ENCODE assay signal across 8 cellular contexts in genomic region chr17:62819511-62820221, GRCh38. TPM values are rescaled to one million over a fixed set of nuclear protein-coding genes. Genes with fewer than 3 reads are reported as not detected.
DNase-seq lines count a peak whose midpoint lies in the region; ATAC-seq and TF ChIP-seq lines count a peak whose summit lies in the region.

No MANE protein-coding gene starts in this region.

- CTCF ChIA-PET in activated CD4-positive, alpha-beta memory T cell treated with anti-CD3 and anti-CD28 coated beads for 36 hours (lab: Charles Lee): no interaction called here
- CTCF ChIA-PET in activated CD4-positive, alpha-beta memory T cell treated with anti-CD3 and anti-CD28 coated beads, Interleukin-2, amount 10 ng/mL, durations not matched to agents 7 days and 5 days (lab: Charles Lee): no interaction called here
- CTCF ChIA-PET in WTC11 (lab: Charles Lee): interaction anchor here (0.7 kb wide), 1 partner anchor 646 kb away, joined by 3 read pairs; no protein-coding TSS in a partner anchor

- no peaks in the 10 kb centered on the region for H3K9me3 ChIP-seq in hepatocyte (ENCODE audit: low read depth)

- peaks cover 6% of the 10 kb centered on the region for H3K4me1 Mint-ChIP-seq in activated CD4-positive, alpha-beta memory T cell treated with anti-CD3 and anti-CD28 coated beads for 36 hours (ENCODE audit: low read depth)
- peaks cover 9% of the 10 kb centered on the region for H3K4me1 Mint-ChIP-seq in activated CD4-positive, alpha-beta memory T cell treated with anti-CD3 and anti-CD28 coated beads, Interleukin-2, amount 10 ng/mL, durations not matched to agents 7 days and 5 days
- H3K4me1 Mint-ChIP-seq in WTC11: peaks cover 31% of the 10 kb centered on the region

- no peak for TF ChIP-seq CTCF in WTC11 (IDR thresholded peaks at IDR 0.05)
- no peak for TF ChIP-seq CTCF in hepatocyte (IDR thresholded peaks at IDR 0.05; ENCODE audit: poor library complexity)
- TF ChIP-seq CTCF in GM13977 (IDR thresholded peaks at IDR 0.05; ENCODE audit: extremely low read depth, insufficient read depth, missing control alignments): no peak

- no peaks in the 10 kb centered on the region for H3K9me3 Mint-ChIP-seq in activated CD4-positive, alpha-beta memory T cell treated with anti-CD3 and anti-CD28 coated beads for 36 hours
- H3K9me3 Mint-ChIP-seq in activated CD4-positive, alpha-beta memory T cell treated with anti-CD3 and anti-CD28 coated beads, Interleukin-2, amount 10 ng/mL, durations not matched to agents 7 days and 5 days: no peaks in the 10 kb centered on the region
- peaks cover 4% of the 10 kb centered on the region; the same call in 1 of the 2 replicates for H3K9me3 Mint-ChIP-seq in WTC11

- no peaks in the 10 kb centered on the region for H3K9me2 ChIP-seq in hepatocyte (replicated peaks; ENCODE audit: insufficient read depth)

- DNase-seq in activated CD4-positive, alpha-beta memory T cell treated with anti-CD3 and anti-CD28 coated beads for 36 hours: peak; percentile 13
- DNase-seq in activated CD4-positive, alpha-beta memory T cell treated with anti-CD3 and anti-CD28 coated beads, Interleukin-2, amount 10 ng/mL, durations not matched to agents 7 days and 5 days: no peak
- no peak for DNase-seq in WTC11 (ENCODE audit: low spot score)
- peak; percentile 93 for DNase-seq in hepatocyte (ENCODE audit: low spot score)
- DNase-seq in germinal center (ENCODE audit: low spot score): no peak
- no peak for DNase-seq in GM13977 (ENCODE audit: low spot score)

- in situ Hi-C loops in GM13977 (cut with MboI; ENCODE audit: low pct_unique_long_range_greater_than_20kb, low sequenced_read_pairs, unreplicated experiment): no loop called here

- intact Hi-C loops in activated CD4-positive, alpha-beta memory T cell treated with anti-CD3 and anti-CD28 coated beads for 36 hours (cut with micrococcal nuclease): no loop called here

- peaks cover 10% of the 10 kb centered on the region for H3K4me1 ChIP-seq in hepatocyte (ENCODE audit: insufficient read depth)

- no peaks in the 10 kb centered on the region for H3K36me3 ChIP-seq in hepatocyte (replicated peaks; ENCODE audit: insufficient read depth, low read depth)

- WGBS in hepatocyte (ENCODE audit: low lambda C conversion rate, missing lambda C conversion rate): 13% methylated on average over 12 of the region's 12 CpGs

- no peaks in the 10 kb centered on the region for H4K20me1 ChIP-seq in hepatocyte (ENCODE audit: insufficient read depth, poor library complexity, severe bottlenecking)

- POLR2A ChIA-PET in activated CD4-positive, alpha-beta memory T cell treated with anti-CD3 and anti-CD28 coated beads for 36 hours (lab: Charles Lee): no interaction called here
- POLR2A ChIA-PET in activated CD4-positive, alpha-beta memory T cell treated with anti-CD3 and anti-CD28 coated beads, Interleukin-2, amount 10 ng/mL, durations not matched to agents 7 days and 5 days (lab: Charles Lee): no interaction called here
- POLR2A ChIA-PET in WTC11 (lab: Charles Lee): no interaction called here

- peak overlapping the region; percentile 59 for H3K4me2 ChIP-seq in hepatocyte

- H3K27me3 ChIP-seq in hepatocyte: no peaks in the 10 kb centered on the region

- H3K4me3 Mint-ChIP-seq in activated CD4-positive, alpha-beta memory T cell treated with anti-CD3 and anti-CD28 coated beads for 36 hours: no peak overlapping the region
- H3K4me3 Mint-ChIP-seq in activated CD4-positive, alpha-beta memory T cell treated with anti-CD3 and anti-CD28 coated beads, Interleukin-2, amount 10 ng/mL, durations not matched to agents 7 days and 5 days: no peak overlapping the region
- no peak overlapping the region for H3K4me3 Mint-ChIP-seq in WTC11

- H3K4me3 ChIP-seq in hepatocyte (no peak overlapping the region), skin epidermis (no peak overlapping the region)

- H2AFZ ChIP-seq in hepatocyte: peak overlapping the region; percentile 15

- peak overlapping the region; percentile 89 for H3K27ac ChIP-seq in hepatocyte
- H3K27ac ChIP-seq in skin epidermis: peak overlapping the region in 20 of 21 experiments; percentile 13 to 81 (median 63)

- no peak overlapping the region for H3K27ac Mint-ChIP-seq in activated CD4-positive, alpha-beta memory T cell treated with anti-CD3 and anti-CD28 coated beads for 36 hours
- no peak overlapping the region for H3K27ac Mint-ChIP-seq in activated CD4-positive, alpha-beta memory T cell treated with anti-CD3 and anti-CD28 coated beads, Interleukin-2, amount 10 ng/mL, durations not matched to agents 7 days and 5 days
- H3K27ac Mint-ChIP-seq in WTC11: peak overlapping the region; percentile 26; the same call in 1 of the 2 replicates

- H3K79me2 ChIP-seq in hepatocyte: no peaks in the 10 kb centered on the region

- ATAC-seq in WTC11: peak; percentile 65
- ATAC-seq in HG02678 (IDR thresholded peaks at IDR 0.05; ENCODE audit: unreplicated experiment): no peak

- H3K27me3 Mint-ChIP-seq in activated CD4-positive, alpha-beta memory T cell treated with anti-CD3 and anti-CD28 coated beads for 36 hours: peaks cover 14% of the 10 kb centered on the region
- H3K27me3 Mint-ChIP-seq in activated CD4-positive, alpha-beta memory T cell treated with anti-CD3 and anti-CD28 coated beads, Interleukin-2, amount 10 ng/mL, durations not matched to agents 7 days and 5 days: peaks cover 12% of the 10 kb centered on the region
- no peaks in the 10 kb centered on the region for H3K27me3 Mint-ChIP-seq in WTC11 (ENCODE audit: low read depth)

- no peaks in the 10 kb centered on the region for H3K36me3 Mint-ChIP-seq in activated CD4-positive, alpha-beta memory T cell treated with anti-CD3 and anti-CD28 coated beads for 36 hours
- no peaks in the 10 kb centered on the region for H3K36me3 Mint-ChIP-seq in activated CD4-positive, alpha-beta memory T cell treated with anti-CD3 and anti-CD28 coated beads, Interleukin-2, amount 10 ng/mL, durations not matched to agents 7 days and 5 days (ENCODE audit: low read depth)
- H3K36me3 Mint-ChIP-seq in WTC11: peaks cover 3% of the 10 kb centered on the region; the same call in 1 of the 2 replicates

TF ChIP-seq in WTC11, 78 proteins besides CTCF, POLR2A, EP300 and RAD21:
- TF ChIP-seq GTF2I (CRISPR knock-in tag; conservative IDR thresholded peaks at IDR 0.05) (no peak), NR2C2 (CRISPR knock-in tag; IDR thresholded peaks at IDR 0.05) (no peak), ZNF396 (CRISPR knock-in tag; IDR thresholded peaks at IDR 0.05; ENCODE audit: borderline replicate concordance) (no peak), ETV6 (CRISPR knock-in tag; IDR thresholded peaks at IDR 0.05) (no peak), ZSCAN18 (CRISPR knock-in tag; IDR thresholded peaks at IDR 0.05) (no peak), EMX1 (CRISPR knock-in tag; IDR thresholded peaks at IDR 0.05) (no peak), ZNF219 (CRISPR knock-in tag; IDR thresholded peaks at IDR 0.05; ENCODE audit: borderline replicate concordance) (no peak), TEAD4 (CRISPR knock-in tag; IDR thresholded peaks at IDR 0.05) (no peak), HMGA2 (CRISPR knock-in tag; IDR thresholded peaks at IDR 0.05) (no peak)
TF ChIP-seq in WTC11: peak in this region for 0.

RNA-seq across cellular contexts. Expression of gene MARCHF10, which starts 11.6 kb away (rescaled TPM):
- not detected for total RNA-seq in activated CD4-positive, alpha-beta memory T cell treated with anti-CD3 and anti-CD28 coated beads for 36 hours
- not detected for total RNA-seq in activated CD4-positive, alpha-beta memory T cell treated with anti-CD3 and anti-CD28 coated beads, Interleukin-2, amount 10 ng/mL, durations not matched to agents 7 days and 5 days
- total RNA-seq in WTC11 (2021) (0.48 to 1.0 TPM (median 0.73 TPM) in 3 replicates), hepatocyte (not detected in 2 replicates)
- polyA plus RNA-seq in hepatocyte: 0.81 TPM in 1 of 2 replicates, not detected in the other

Comparison
In these comparisons a context has a peak if more than half of its experiments do, and no peak if none do; other contexts are left out.
1. DNase-seq: peak in activated CD4-positive, alpha-beta memory T cell treated with anti-CD3 and anti-CD28 coated beads for 36 hours (single experiment) and hepatocyte (single experiment); none in activated CD4-positive, alpha-beta memory T cell treated with anti-CD3 and anti-CD28 coated beads, Interleukin-2, amount 10 ng/mL, durations not matched to agents 7 days and 5 days (single experiment), WTC11 (single experiment), germinal center (single experiment) and GM13977 (single experiment).